Comparison of ENCODE assay signal across 8 cellular contexts in genomic region chr17:75323043-75323591, GRCh38. TPM values are rescaled to one million over a fixed set of nuclear protein-coding genes. Genes with fewer than 3 reads are reported as not detected.
DNase-seq lines count a peak whose midpoint lies in the region; ATAC-seq lines count a peak whose summit lies in the region.

No MANE protein-coding gene starts in this region.

- H3K27me3 ChIP-seq in CD8-positive, alpha-beta memory T cell (ENCODE audit: insufficient read depth, low read length, poor library complexity, severe bottlenecking) = no peaks in the 10 kb centered on the region
- H3K27me3 ChIP-seq in effector memory CD4-positive, alpha-beta T cell (replicated peaks; ENCODE audit: control insufficient read depth, insufficient read depth, low read length, poor library complexity, severe bottlenecking) = no peaks in the 10 kb centered on the region
- no peaks in the 10 kb centered on the region for H3K27me3 ChIP-seq in mesendoderm (ENCODE audit: insufficient read depth, low read length, poor library complexity)

- peaks cover 24% of the 10 kb centered on the region for H3K36me3 ChIP-seq in CD8-positive, alpha-beta memory T cell (ENCODE audit: insufficient read depth, low read length)
- peaks cover 56% of the 10 kb centered on the region for H3K36me3 ChIP-seq in effector memory CD4-positive, alpha-beta T cell (ENCODE audit: control insufficient read depth, insufficient read depth, low read length)
- H3K36me3 ChIP-seq in mesendoderm (ENCODE audit: control insufficient read depth, insufficient read depth, low read length) = peaks cover 5% of the 10 kb centered on the region

- no peaks in the 10 kb centered on the region for H3K27me3 Mint-ChIP-seq in CD8-positive, alpha-beta memory T cell

- POLR2A ChIA-PET in CD8-positive, alpha-beta memory T cell (lab: Charles Lee) = interaction anchor here (0.7 to 1.5 kb wide), 4 partner anchors 52 to 89 kb away, joined by 3 to 5 read pairs (median 4); partner anchors contain the start of gene MIF4GD

- no peak overlapping the region for H4K5ac ChIP-seq in mesendoderm (ENCODE audit: low read length)

- peak; percentile 76 to 91 (median 84) for DNase-seq in CD8-positive, alpha-beta memory T cell
- peak; percentile 83 for DNase-seq in HT1080 (ENCODE audit: low read depth)
- DNase-seq in NK-92 (lab: John Stamatoyannopoulos, UW; ENCODE audit: unreplicated experiment) = peak; percentile 38
- peak; percentile 85 to 87 for DNase-seq in activated CD8-positive, alpha-beta memory T cell treated with anti-CD3 and anti-CD28 coated beads for 1 hour (ENCODE audit: extremely low read depth in 1 of 2, low read depth in 1 of 2)
- peak; percentile 71 to 82 (median 76) for DNase-seq in effector memory CD4-positive, alpha-beta T cell
- peak; percentile 93 for DNase-seq in mesendoderm
- peak; percentile 84 to 86 for DNase-seq in stimulated activated CD8-positive, alpha-beta memory T cell treated with anti-CD3 and anti-CD28 coated beads, Interleukin-2, amount 100 ng/mL, for 1 hour (ENCODE audit: low read depth in 2 of 2)

- no peaks in the 10 kb centered on the region for H3K9me3 ChIP-seq in CD8-positive, alpha-beta memory T cell (ENCODE audit: low read length)
- no peaks in the 10 kb centered on the region for H3K9me3 ChIP-seq in effector memory CD4-positive, alpha-beta T cell (ENCODE audit: control insufficient read depth, low read length)

- no peaks in the 10 kb centered on the region for H3K9me3 Mint-ChIP-seq in CD8-positive, alpha-beta memory T cell

- no peak overlapping the region for H3K9ac ChIP-seq in mesendoderm (ENCODE audit: low read length)

- H2AK5ac ChIP-seq in mesendoderm (ENCODE audit: low read length) = no peak overlapping the region

- H3K27ac Mint-ChIP-seq in CD8-positive, alpha-beta memory T cell = peak overlapping the region; percentile 15 to 79 (median 60)

- CTCF ChIA-PET in CD8-positive, alpha-beta memory T cell (lab: Charles Lee) = interaction anchor here (0.7 to 6.7 kb wide), 36 partner anchors 9 to 441 kb away, joined by 3 to 78 read pairs (median 4); partner anchors contain the start of genes GRB2, MIF4GD, MRPS7 and SLC25A19

- H3K4me3 Mint-ChIP-seq in CD8-positive, alpha-beta memory T cell = no peak overlapping the region

- H3K4me1 ChIP-seq in CD8-positive, alpha-beta memory T cell (ENCODE audit: insufficient read depth, low read length) = peaks cover 12% of the 10 kb centered on the region
- peaks cover 3% of the 10 kb centered on the region for H3K4me1 ChIP-seq in effector memory CD4-positive, alpha-beta T cell (ENCODE audit: control insufficient read depth, insufficient read depth, low read length, poor library complexity, severe bottlenecking)
- peaks cover 3% of the 10 kb centered on the region for H3K4me1 ChIP-seq in mesendoderm (ENCODE audit: control insufficient read depth, low read depth, low read length)

- no peak overlapping the region for H2BK15ac ChIP-seq in mesendoderm (replicated peaks; ENCODE audit: low read depth)

- H3K4me1 Mint-ChIP-seq in CD8-positive, alpha-beta memory T cell = peaks cover 11 to 30% (median 18%) of the 10 kb centered on the region in 3 donors

- H3K18ac ChIP-seq in mesendoderm (ENCODE audit: low read length) = no peak overlapping the region

- no peak overlapping the region for H3K23ac ChIP-seq in mesendoderm (ENCODE audit: low read length)

- WGBS in mesendoderm (ENCODE audit: extremely low coverage, insufficient coverage, low lambda C conversion rate) = no CpG with 5 or more reads among the region's 6 CpGs

- no peak overlapping the region for H4K8ac ChIP-seq in mesendoderm (ENCODE audit: low read depth, low read length)

- no peak overlapping the region for H3K4me2 ChIP-seq in mesendoderm (ENCODE audit: low read length)

- H3K79me1 ChIP-seq in mesendoderm (ENCODE audit: low read length) = peaks cover 1% of the 10 kb centered on the region

- H3K27ac ChIP-seq in CD8-positive, alpha-beta memory T cell (ENCODE audit: low read depth, low read length) = no peak overlapping the region
- no peak overlapping the region for H3K27ac ChIP-seq in effector memory CD4-positive, alpha-beta T cell (ENCODE audit: insufficient read depth, low read length, poor library complexity, severe bottlenecking)
- no peak overlapping the region for H3K27ac ChIP-seq in mesendoderm (ENCODE audit: low read depth, low read length)

- H2BK120ac ChIP-seq in mesendoderm (ENCODE audit: low read depth, low read length) = no peak overlapping the region

- no peak overlapping the region for H3K4me3 ChIP-seq in CD8-positive, alpha-beta memory T cell (ENCODE audit: low read length)
- H3K4me3 ChIP-seq in effector memory CD4-positive, alpha-beta T cell (ENCODE audit: insufficient read depth, low read depth, low read length, poor library complexity, severe bottlenecking) = no peak overlapping the region
- no peak overlapping the region for H3K4me3 ChIP-seq in mesendoderm (ENCODE audit: low read length)

- no peak overlapping the region for H3K4ac ChIP-seq in mesendoderm (ENCODE audit: low read depth, low read length)

- ATAC-seq in GM18498 (IDR thresholded peaks at IDR 0.05; ENCODE audit: unreplicated experiment) = no peak

- H3K79me2 ChIP-seq in mesendoderm (ENCODE audit: control insufficient read depth, insufficient read depth, low read length) = no peaks in the 10 kb centered on the region

- H3K36me3 Mint-ChIP-seq in CD8-positive, alpha-beta memory T cell = peaks cover 0 to 69% (median 6%) of the 10 kb centered on the region in 3 donors

- H2BK5ac ChIP-seq in mesendoderm (ENCODE audit: low read length) = no peak overlapping the region

- H3K56ac ChIP-seq in mesendoderm (ENCODE audit: low read length) = no peak overlapping the region

RNA-seq across cellular contexts. Expression of gene SLC25A19, which starts 33.9 kb away (rescaled TPM):
- total RNA-seq in CD8-positive, alpha-beta memory T cell = 100 to 1,000 TPM; 119 to 126 TPM
- 15.5 TPM for polyA plus RNA-seq in CD8-positive, alpha-beta memory T cell
- 31.1 and 32.0 TPM in 2 replicates for total RNA-seq in HT1080 (2014; rRNA removed; shearing (Covaris generic))
- 15.6 and 19.0 TPM in 2 replicates for polyA plus RNA-seq in HT1080 (2015; cell fraction: cytosol; rRNA removed)
- 10.6 and 14.4 TPM in 2 replicates for polyA plus RNA-seq in HT1080 (2015; cell fraction: nucleus; rRNA removed)
- 25.8 TPM for polyA plus RNA-seq in mesendoderm (2013, experiment 1 of 2)
- polyA plus RNA-seq in mesendoderm (2013, experiment 2 of 2) = 28.6 TPM

RNA-seq across cellular contexts. Expression of gene MIF4GD, which starts 52.1 kb away (rescaled TPM):
- total RNA-seq in CD8-positive, alpha-beta memory T cell = 10 to 100 TPM; 38.5 to 40.4 TPM
- polyA plus RNA-seq in CD8-positive, alpha-beta memory T cell = 108 TPM
- total RNA-seq in HT1080 (2014; rRNA removed; shearing (Covaris generic)) = 13.1 and 20.7 TPM in 2 replicates
- polyA plus RNA-seq in HT1080 (2015; cell fraction: cytosol; rRNA removed) = 25.8 and 26.6 TPM in 2 replicates
- polyA plus RNA-seq in HT1080 (2015; cell fraction: nucleus; rRNA removed) = 17.2 TPM in 2 replicates
- 7.8 TPM for polyA plus RNA-seq in mesendoderm (2013, experiment 1 of 2)
- 8.2 TPM for polyA plus RNA-seq in mesendoderm (2013, experiment 2 of 2)

Comparison
In these comparisons a context has a peak if more than half of its experiments do, and no peak if none do; other contexts are left out.
1. DNase-seq: peak in every context shown above with its lines; median percentile 93 in mesendoderm; 86 in activated CD8-positive, alpha-beta memory T cell treated with anti-CD3 and anti-CD28 coated beads for 1 hour; 85 in stimulated activated CD8-positive, alpha-beta memory T cell treated with anti-CD3 and anti-CD28 coated beads, Interleukin-2, amount 100 ng/mL, for 1 hour; 84 in CD8-positive, alpha-beta memory T cell; 83 in HT1080; 76 in effector memory CD4-positive, alpha-beta T cell; 38 in NK-92.